Comparison of ENCODE assay signal across 11 cellular contexts in genomic region chr12:122207391-122207790, GRCh38.
DNase-seq lines count a peak whose midpoint lies in the region; ATAC-seq lines count a peak whose summit lies in the region.
"Had no signal": no experiment of that assay in that cellular context is flagged by ENCODE, and none has a peak within 500 bp of the region (broad histone marks: within the 10 kb centered on the region; RNA-seq: fewer than 3 reads in every experiment).

No MANE protein-coding gene starts in this region.

- H3K27me3 Mint-ChIP-seq in effector memory CD8-positive, alpha-beta T cell: peaks cover 0 to 8% of the 10 kb centered on the region in 2 donors
- H3K27me3 Mint-ChIP-seq in stimulated activated naive B cell treated with anti-CD40 and anti-IgM and Interleukin-4, amounts not matched to agents 10 μg/mL and 1 μg/mL and 100 μg/mL, for 72 hours: peaks cover 15 to 22% of the 10 kb centered on the region in 2 donors

- no peak for ATAC-seq in effector memory CD8-positive, alpha-beta T cell (replicated peaks)
- ATAC-seq in stimulated activated naive B cell treated with anti-CD40 and anti-IgM and Interleukin-4, amounts not matched to agents 10 μg/mL and 1 μg/mL and 100 μg/mL, for 72 hours (replicated peaks): no peak

- peak; percentile 2 for DNase-seq in activated effector memory CD4-positive, alpha-beta T cell treated with anti-CD3 and anti-CD28 coated beads, Interleukin-2, amount 50 U/mL, for 16 hours
- no peak for DNase-seq in activated effector memory CD4-positive, alpha-beta T cell treated with Interleukin-2 at 50 U/mL for 16 hours
- DNase-seq in effector memory CD8-positive, alpha-beta T cell: no peak
- DNase-seq in stimulated activated naive B cell treated with anti-CD40 and anti-IgM and Interleukin-4, amounts not matched to agents 10 μg/mL and 1 μg/mL and 100 μg/mL, for 72 hours: no peak
- DNase-seq in NCI-H510A treated with DMSO at 0.1 percent for 48 hours (lab: John Stamatoyannopoulos, UW) (no peak), NCI-H1694 treated with DMSO at 0.1 percent for 48 hours (lab: John Stamatoyannopoulos, UW) (no peak), islet precursor cell (no peak)
- DNase-seq: AML-193, DMS53, H7, IMR-90 had no signal

- H3K4me1 Mint-ChIP-seq in effector memory CD8-positive, alpha-beta T cell (ENCODE audit: low read depth in 2 of 2): peaks cover 9 to 12% of the 10 kb centered on the region in 2 donors
- peaks cover 12 to 21% of the 10 kb centered on the region in 2 donors for H3K4me1 Mint-ChIP-seq in stimulated activated naive B cell treated with anti-CD40 and anti-IgM and Interleukin-4, amounts not matched to agents 10 μg/mL and 1 μg/mL and 100 μg/mL, for 72 hours

- H3K36me3 Mint-ChIP-seq in effector memory CD8-positive, alpha-beta T cell (ENCODE audit: insufficient read depth): peaks cover 73% of the 10 kb centered on the region
- H3K36me3 Mint-ChIP-seq in stimulated activated naive B cell treated with anti-CD40 and anti-IgM and Interleukin-4, amounts not matched to agents 10 μg/mL and 1 μg/mL and 100 μg/mL, for 72 hours: peaks cover 10 to 30% of the 10 kb centered on the region in 2 donors

- no peak overlapping the region for H3K4me3 Mint-ChIP-seq in effector memory CD8-positive, alpha-beta T cell
- H3K4me3 Mint-ChIP-seq in stimulated activated naive B cell treated with anti-CD40 and anti-IgM and Interleukin-4, amounts not matched to agents 10 μg/mL and 1 μg/mL and 100 μg/mL, for 72 hours: no peak overlapping the region

- H3K9me3 Mint-ChIP-seq in effector memory CD8-positive, alpha-beta T cell: no peaks in the 10 kb centered on the region
- no peaks in the 10 kb centered on the region for H3K9me3 Mint-ChIP-seq in stimulated activated naive B cell treated with anti-CD40 and anti-IgM and Interleukin-4, amounts not matched to agents 10 μg/mL and 1 μg/mL and 100 μg/mL, for 72 hours

- peak overlapping the region; percentile 18 to 60 for H3K27ac Mint-ChIP-seq in effector memory CD8-positive, alpha-beta T cell
- H3K27ac Mint-ChIP-seq in stimulated activated naive B cell treated with anti-CD40 and anti-IgM and Interleukin-4, amounts not matched to agents 10 μg/mL and 1 μg/mL and 100 μg/mL, for 72 hours: peak overlapping the region; percentile 47
